Comparison of ENCODE assay signal across 1 cellular context in the genomic region with DNA sequence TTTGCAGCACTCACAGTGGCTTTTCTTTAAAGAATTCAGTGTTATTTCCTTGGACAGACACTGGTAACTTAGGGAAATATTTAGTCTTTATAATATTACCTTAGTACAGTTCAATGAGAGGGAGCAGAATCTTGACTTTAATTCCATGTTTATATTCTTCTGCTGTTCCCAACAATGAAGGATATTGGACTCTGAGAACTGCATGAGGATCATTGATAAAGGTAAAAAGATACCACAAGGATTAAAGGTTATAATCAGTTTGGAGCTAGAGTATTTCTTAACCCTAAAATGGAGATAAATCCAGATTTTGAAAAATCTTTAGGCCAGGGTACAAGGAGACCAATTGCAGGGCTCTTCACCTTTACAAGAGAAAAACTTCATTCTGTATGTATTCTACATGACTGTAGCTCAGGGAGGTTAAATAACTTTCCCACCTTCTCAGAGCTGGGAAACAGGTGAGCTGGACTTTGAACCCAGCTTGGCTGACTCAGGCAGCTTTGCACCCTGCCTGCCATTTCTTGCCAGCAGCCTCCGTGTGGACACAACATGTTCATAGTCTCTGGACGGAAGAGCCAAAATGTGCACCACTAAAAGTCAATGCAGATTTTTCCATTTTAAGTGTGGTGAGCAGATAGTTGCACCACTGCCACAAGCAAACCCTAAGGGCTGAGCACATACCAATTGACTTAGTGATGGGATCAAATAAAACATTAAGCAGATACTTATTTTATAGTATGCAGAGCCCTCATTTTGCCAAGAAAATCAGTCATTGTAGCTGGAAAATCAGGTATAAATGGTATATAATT.
TF ChIP-seq lines count a peak whose summit lies in the region.

No MANE protein-coding gene starts in this region.

TF ChIP-seq in liver, 16 proteins besides CTCF, POLR2A, EP300 and RAD21 (continued from another document):
- TF ChIP-seq, protein P1, sequence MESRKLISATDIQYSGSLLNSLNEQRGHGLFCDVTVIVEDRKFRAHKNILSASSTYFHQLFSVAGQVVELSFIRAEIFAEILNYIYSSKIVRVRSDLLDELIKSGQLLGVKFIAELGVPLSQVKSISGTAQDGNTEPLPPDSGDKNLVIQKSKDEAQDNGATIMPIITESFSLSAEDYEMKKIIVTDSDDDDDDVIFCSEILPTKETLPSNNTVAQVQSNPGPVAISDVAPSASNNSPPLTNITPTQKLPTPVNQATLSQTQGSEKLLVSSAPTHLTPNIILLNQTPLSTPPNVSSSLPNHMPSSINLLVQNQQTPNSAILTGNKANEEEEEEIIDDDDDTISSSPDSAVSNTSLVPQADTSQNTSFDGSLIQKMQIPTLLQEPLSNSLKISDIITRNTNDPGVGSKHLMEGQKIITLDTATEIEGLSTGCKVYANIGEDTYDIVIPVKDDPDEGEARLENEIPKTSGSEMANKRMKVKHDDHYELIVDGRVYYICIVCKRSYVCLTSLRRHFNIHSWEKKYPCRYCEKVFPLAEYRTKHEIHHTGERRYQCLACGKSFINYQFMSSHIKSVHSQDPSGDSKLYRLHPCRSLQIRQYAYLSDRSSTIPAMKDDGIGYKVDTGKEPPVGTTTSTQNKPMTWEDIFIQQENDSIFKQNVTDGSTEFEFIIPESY (IDR thresholded peaks at IDR 0.05) = peak; percentile 82
- peak; percentile 94 for TF ChIP-seq HNF4G (IDR thresholded peaks at IDR 0.05)
